11 cellular contexts compared by ENCODE assay signal in the genomic region with DNA sequence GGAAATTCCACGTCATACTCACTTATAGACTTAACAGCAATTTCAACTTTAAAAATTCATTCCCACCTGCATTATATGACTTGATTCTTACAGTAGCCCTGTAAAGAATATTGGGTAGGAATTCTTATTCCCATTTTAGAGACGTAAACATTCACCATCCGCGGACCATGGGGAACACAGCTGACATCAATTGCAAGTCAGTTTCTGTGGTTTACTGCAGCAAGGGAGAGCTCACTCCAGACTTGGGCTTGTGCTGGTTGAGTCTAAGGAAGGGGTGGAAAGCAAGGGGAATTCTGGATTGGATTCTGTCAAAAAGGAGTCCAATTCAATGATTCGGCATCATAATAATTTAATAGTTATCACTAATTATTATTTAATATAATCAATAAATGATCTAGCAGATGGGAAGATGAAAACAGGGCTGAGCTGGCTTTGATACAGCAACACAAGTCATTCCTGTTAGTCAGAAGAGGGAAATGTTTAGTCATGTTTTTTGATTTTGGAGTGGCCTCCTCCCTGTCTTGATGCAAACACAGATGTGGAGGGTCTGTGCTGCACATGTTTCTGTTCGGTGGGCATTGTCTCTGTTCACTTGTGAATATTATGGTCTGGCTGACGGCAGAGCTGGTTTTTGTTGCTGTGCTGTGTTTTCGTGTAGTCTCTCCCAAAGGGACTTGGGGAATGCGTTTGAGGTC. TPM values are rescaled to one million over a fixed set of nuclear protein-coding genes. Genes with fewer than 3 reads are reported as not detected.
DNase-seq lines count a peak whose midpoint lies in the region; TF ChIP-seq lines count a peak whose summit lies in the region.
"Had no signal": no experiment of that assay in that cellular context is flagged by ENCODE, and none has a peak within 500 bp of the region (broad histone marks: within the 10 kb centered on the region; RNA-seq: fewer than 3 reads in every experiment).

No MANE protein-coding gene starts in this region.

- H3K27ac ChIP-seq in KMS-11, result no peak overlapping the region
- H3K27ac ChIP-seq in ascending aorta, result no peak overlapping the region

- H2AFZ ChIP-seq in KMS-11 (ENCODE audit: low read depth), result no peak overlapping the region

- POLR2A ChIA-PET in activated CD4-positive, alpha-beta T cell treated with anti-CD3 and anti-CD28 coated beads, Interleukin-2, amount 10 ng/mL, durations not matched to agents 7 days and 5 days (lab: Charles Lee), result no interaction called here

- H3K27me3 ChIP-seq in KMS-11 (ENCODE audit: insufficient read depth, low read depth) (no peaks in the 10 kb centered on the region), mucosa of stomach (ENCODE audit: control insufficient read depth, insufficient read depth, low read length) (no peaks in the 10 kb centered on the region), ascending aorta (no peaks in the 10 kb centered on the region)

- H3K27me3 Mint-ChIP-seq in activated CD4-positive, alpha-beta T cell treated with anti-CD3 and anti-CD28 coated beads, Interleukin-2, amount 10 ng/mL, durations not matched to agents 7 days and 5 days, result no peaks in the 10 kb centered on the region
- H3K27me3 Mint-ChIP-seq: activated CD4-positive, alpha-beta memory T cell treated with anti-CD3 and anti-CD28 coated beads, Interleukin-2, amount 10 ng/mL, durations not matched to agents 7 days and 5 days had no signal

- H3K4me1 ChIP-seq in KMS-11 (ENCODE audit: low read depth, poor library complexity, severe bottlenecking), result peaks cover 32% of the 10 kb centered on the region
- peaks cover 53% of the 10 kb centered on the region for H3K4me1 ChIP-seq in mucosa of stomach (ENCODE audit: control insufficient read depth, insufficient read depth, low read length)
- peaks cover 6 to 18% of the 10 kb centered on the region in 2 donors for H3K4me1 ChIP-seq in ascending aorta

- CTCF ChIA-PET in activated CD4-positive, alpha-beta T cell treated with anti-CD3 and anti-CD28 coated beads, Interleukin-2, amount 10 ng/mL, durations not matched to agents 7 days and 5 days (lab: Charles Lee), result interaction anchor here (0.6 to 1.3 kb wide), 4 partner anchors 24 to 283 kb away, joined by 3 to 4 read pairs (median 3); no protein-coding TSS in a partner anchor

- intact Hi-C loops in ascending aorta (cut with DNase I), result loop anchor here (2.0 kb wide), 2 partner anchors 49 to 307 kb away; a partner anchor contains a TSS

- no peaks in the 10 kb centered on the region for H3K9me3 ChIP-seq in mucosa of stomach (ENCODE audit: control insufficient read depth, low read length)
- no peaks in the 10 kb centered on the region for H3K9me3 ChIP-seq in ascending aorta

- H3K36me3 ChIP-seq in KMS-11 (ENCODE audit: insufficient read depth) (no peaks in the 10 kb centered on the region), mucosa of stomach (ENCODE audit: control insufficient read depth, insufficient read depth, low read length) (no peaks in the 10 kb centered on the region), ascending aorta (no peaks in the 10 kb centered on the region)

- no peak overlapping the region for H3K27ac Mint-ChIP-seq in activated CD4-positive, alpha-beta T cell treated with anti-CD3 and anti-CD28 coated beads, Interleukin-2, amount 10 ng/mL, durations not matched to agents 7 days and 5 days
- H3K27ac Mint-ChIP-seq: activated CD4-positive, alpha-beta memory T cell treated with anti-CD3 and anti-CD28 coated beads, Interleukin-2, amount 10 ng/mL, durations not matched to agents 7 days and 5 days had no signal

- peaks cover 40% of the 10 kb centered on the region for H3K4me1 Mint-ChIP-seq in activated CD4-positive, alpha-beta T cell treated with anti-CD3 and anti-CD28 coated beads, Interleukin-2, amount 10 ng/mL, durations not matched to agents 7 days and 5 days

- H3K4me2 ChIP-seq in KMS-11, result peak overlapping the region; percentile 58; the same call in 1 of the 2 replicates

- TF ChIP-seq CTCF in KMS-11 (conservative IDR thresholded peaks at IDR 0.05; ENCODE audit: low read depth, low read length), result no peak
- no peak for TF ChIP-seq CTCF in ascending aorta (IDR thresholded peaks at IDR 0.05)

- H3K9me3 Mint-ChIP-seq in activated CD4-positive, alpha-beta T cell treated with anti-CD3 and anti-CD28 coated beads, Interleukin-2, amount 10 ng/mL, durations not matched to agents 7 days and 5 days, result no peaks in the 10 kb centered on the region
- H3K9me3 Mint-ChIP-seq: activated CD4-positive, alpha-beta memory T cell treated with anti-CD3 and anti-CD28 coated beads, Interleukin-2, amount 10 ng/mL, durations not matched to agents 7 days and 5 days had no signal

- H3K4me3 ChIP-seq in KMS-11 (IDR thresholded peaks at IDR 0.05; ENCODE audit: insufficient read depth, low read depth, low read length) (no peak overlapping the region), mucosa of stomach (ENCODE audit: low read length) (no peak overlapping the region), ascending aorta (no peak overlapping the region)

- H3K79me2 ChIP-seq in KMS-11 (ENCODE audit: insufficient read depth, low read depth), result no peaks in the 10 kb centered on the region

- no peak overlapping the region for H3K4me3 Mint-ChIP-seq in activated CD4-positive, alpha-beta T cell treated with anti-CD3 and anti-CD28 coated beads, Interleukin-2, amount 10 ng/mL, durations not matched to agents 7 days and 5 days
- H3K4me3 Mint-ChIP-seq: activated CD4-positive, alpha-beta memory T cell treated with anti-CD3 and anti-CD28 coated beads, Interleukin-2, amount 10 ng/mL, durations not matched to agents 7 days and 5 days had no signal

- H3K9ac ChIP-seq in KMS-11 (no peak overlapping the region), mucosa of stomach (ENCODE audit: low read length) (peak overlapping the region; percentile 2)

- no peaks in the 10 kb centered on the region for H3K36me3 Mint-ChIP-seq in activated CD4-positive, alpha-beta T cell treated with anti-CD3 and anti-CD28 coated beads, Interleukin-2, amount 10 ng/mL, durations not matched to agents 7 days and 5 days (ENCODE audit: low read depth)

- DNase-seq in AG08395 (ENCODE audit: low spot score) (peak; percentile 78), dedifferentiated amniotic fluid mesenchymal stem cell (ENCODE audit: extremely low spot score) (peak; percentile 73), NCI-H2029 treated with DMSO at 0.1 percent for 48 hours (lab: John Stamatoyannopoulos, UW) (no peak), NCI-H524 (lab: John Stamatoyannopoulos, UW) (no peak), ascending aorta (ENCODE audit: low spot score in 2 of 2) (no peak)
- DNase-seq in activated CD4-positive, alpha-beta T cell treated with anti-CD3 and anti-CD28 coated beads, Interleukin-2, amount 10 ng/mL, durations not matched to agents 7 days and 5 days, result no peak
- DNase-seq: activated CD4-positive, alpha-beta memory T cell treated with anti-CD3 and anti-CD28 coated beads, Interleukin-2, amount 10 ng/mL, durations not matched to agents 7 days and 5 days; effector CD4-positive, alpha-beta T cell; NCI-H69 had no signal

- no peaks in the 10 kb centered on the region for H4K20me1 ChIP-seq in KMS-11 (ENCODE audit: insufficient read depth)

RNA-seq across cellular contexts. Expression of a gene that starts 9.7 kb away (rescaled TPM):
- total RNA-seq in activated CD4-positive, alpha-beta T cell treated with anti-CD3 and anti-CD28 coated beads, Interleukin-2, amount 10 ng/mL, durations not matched to agents 7 days and 5 days, result 1 to 10 TPM; 1.5 to 3.9 TPM
- not detected for total RNA-seq in ascending aorta

Comparison
In these comparisons a context has a peak if more than half of its experiments do, and no peak if none do; other contexts are left out.
1. DNase-seq: peak in AG08395 (single experiment) and dedifferentiated amniotic fluid mesenchymal stem cell (single experiment); none in NCI-H2029 treated with DMSO at 0.1 percent for 48 hours (single experiment), NCI-H524 (0 of 2), activated CD4-positive, alpha-beta T cell treated with anti-CD3 and anti-CD28 coated beads, Interleukin-2, amount 10 ng/mL, durations not matched to agents 7 days and 5 days (single experiment) and ascending aorta (0 of 2).